Comparison of ENCODE assay signal across 1 cellular context in genomic region chr20:35284267-35284991, GRCh38.
TF ChIP-seq lines count a peak whose summit lies in the region.

Gene EIF6, minus strand, starts transcription at chr20:35284772. Its CDS starts 285 bp downstream, at chr20:35284487.

TF ChIP-seq in HepG2, 621 proteins besides CTCF, POLR2A, EP300 and RAD21 (continued from another document and continues in another):
- TF ChIP-seq PITX1 (CRISPR knock-in tag; IDR thresholded peaks at IDR 0.05) (peak; percentile 85), DZIP1 (CRISPR knock-in tag; IDR thresholded peaks at IDR 0.05) (no peak), HINFP (CRISPR knock-in tag; IDR thresholded peaks at IDR 0.05; ENCODE audit: low read depth) (peak; percentile 95), ZNF343 (CRISPR knock-in tag; IDR thresholded peaks at IDR 0.05) (no peak), CREB3 (CRISPR knock-in tag; IDR thresholded peaks at IDR 0.05) (no peak), TFAP4 (IDR thresholded peaks at IDR 0.05; ENCODE audit: borderline replicate concordance, low read depth) (peak; percentile 57), ZNF329 (CRISPR knock-in tag; IDR thresholded peaks at IDR 0.05; ENCODE audit: low read depth) (peak; percentile 59; the same call in 1 of the 2 replicates), ZNF660 (CRISPR knock-in tag; IDR thresholded peaks at IDR 0.05; ENCODE audit: borderline replicate concordance, low read depth) (no peak), FOXK2 (IDR thresholded peaks at IDR 0.05) (no peak), ZBTB25 (CRISPR knock-in tag; IDR thresholded peaks at IDR 0.05) (peak; percentile 93; the same call in 1 of the 2 replicates), ZNF180 (CRISPR knock-in tag; IDR thresholded peaks at IDR 0.05; ENCODE audit: borderline replicate concordance, low read depth) (no peak), ZFYVE20 (CRISPR knock-in tag; IDR thresholded peaks at IDR 0.05; ENCODE audit: borderline replicate concordance, low read depth) (peak; percentile 94), ZMYM3 (CRISPR knock-in tag; IDR thresholded peaks at IDR 0.05) (peak; percentile 59), ZKSCAN5 (CRISPR knock-in tag; IDR thresholded peaks at IDR 0.05) (peak; percentile 73), ZNF263 (CRISPR knock-in tag; IDR thresholded peaks at IDR 0.05) (no peak; the same call in 1 of the 2 replicates), RFX1 (IDR thresholded peaks at IDR 0.05) (no peak), ZNF253 (CRISPR knock-in tag; IDR thresholded peaks at IDR 0.05; ENCODE audit: borderline replicate concordance) (peak; percentile 85; the same call in 1 of the 2 replicates), ZNF451 (CRISPR knock-in tag; IDR thresholded peaks at IDR 0.05) (no peak), KDM3A (CRISPR knock-in tag; IDR thresholded peaks at IDR 0.05; ENCODE audit: low read depth) (peak; percentile 85; the same call in 1 of the 2 replicates), AHDC1 (CRISPR knock-in tag; IDR thresholded peaks at IDR 0.05; ENCODE audit: borderline replicate concordance) (peak; percentile 65; the same call in 1 of the 2 replicates), HMG20B (CRISPR knock-in tag; conservative IDR thresholded peaks at IDR 0.05) (peak; percentile 25; the same call in 1 of the 2 replicates), ZNF3 (CRISPR knock-in tag; IDR thresholded peaks at IDR 0.05) (no peak)
- TF ChIP-seq, protein P1, sequence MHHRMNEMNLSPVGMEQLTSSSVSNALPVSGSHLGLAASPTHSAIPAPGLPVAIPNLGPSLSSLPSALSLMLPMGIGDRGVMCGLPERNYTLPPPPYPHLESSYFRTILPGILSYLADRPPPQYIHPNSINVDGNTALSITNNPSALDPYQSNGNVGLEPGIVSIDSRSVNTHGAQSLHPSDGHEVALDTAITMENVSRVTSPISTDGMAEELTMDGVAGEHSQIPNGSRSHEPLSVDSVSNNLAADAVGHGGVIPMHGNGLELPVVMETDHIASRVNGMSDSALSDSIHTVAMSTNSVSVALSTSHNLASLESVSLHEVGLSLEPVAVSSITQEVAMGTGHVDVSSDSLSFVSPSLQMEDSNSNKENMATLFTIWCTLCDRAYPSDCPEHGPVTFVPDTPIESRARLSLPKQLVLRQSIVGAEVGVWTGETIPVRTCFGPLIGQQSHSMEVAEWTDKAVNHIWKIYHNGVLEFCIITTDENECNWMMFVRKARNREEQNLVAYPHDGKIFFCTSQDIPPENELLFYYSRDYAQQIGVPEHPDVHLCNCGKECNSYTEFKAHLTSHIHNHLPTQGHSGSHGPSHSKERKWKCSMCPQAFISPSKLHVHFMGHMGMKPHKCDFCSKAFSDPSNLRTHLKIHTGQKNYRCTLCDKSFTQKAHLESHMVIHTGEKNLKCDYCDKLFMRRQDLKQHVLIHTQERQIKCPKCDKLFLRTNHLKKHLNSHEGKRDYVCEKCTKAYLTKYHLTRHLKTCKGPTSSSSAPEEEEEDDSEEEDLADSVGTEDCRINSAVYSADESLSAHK (CRISPR knock-in tag; IDR thresholded peaks at IDR 0.05; ENCODE audit: borderline replicate concordance), result peak; percentile 63; the same call in 1 of the 2 replicates
- TF ChIP-seq, protein P2, sequence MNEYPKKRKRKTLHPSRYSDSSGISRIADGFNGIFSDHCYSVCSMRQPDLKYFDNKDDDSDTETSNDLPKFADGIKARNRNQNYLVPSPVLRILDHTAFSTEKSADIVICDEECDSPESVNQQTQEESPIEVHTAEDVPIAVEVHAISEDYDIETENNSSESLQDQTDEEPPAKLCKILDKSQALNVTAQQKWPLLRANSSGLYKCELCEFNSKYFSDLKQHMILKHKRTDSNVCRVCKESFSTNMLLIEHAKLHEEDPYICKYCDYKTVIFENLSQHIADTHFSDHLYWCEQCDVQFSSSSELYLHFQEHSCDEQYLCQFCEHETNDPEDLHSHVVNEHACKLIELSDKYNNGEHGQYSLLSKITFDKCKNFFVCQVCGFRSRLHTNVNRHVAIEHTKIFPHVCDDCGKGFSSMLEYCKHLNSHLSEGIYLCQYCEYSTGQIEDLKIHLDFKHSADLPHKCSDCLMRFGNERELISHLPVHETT (CRISPR knock-in tag; conservative IDR thresholded peaks at IDR 0.05), result peak; percentile 84
- TF ChIP-seq, protein P3, sequence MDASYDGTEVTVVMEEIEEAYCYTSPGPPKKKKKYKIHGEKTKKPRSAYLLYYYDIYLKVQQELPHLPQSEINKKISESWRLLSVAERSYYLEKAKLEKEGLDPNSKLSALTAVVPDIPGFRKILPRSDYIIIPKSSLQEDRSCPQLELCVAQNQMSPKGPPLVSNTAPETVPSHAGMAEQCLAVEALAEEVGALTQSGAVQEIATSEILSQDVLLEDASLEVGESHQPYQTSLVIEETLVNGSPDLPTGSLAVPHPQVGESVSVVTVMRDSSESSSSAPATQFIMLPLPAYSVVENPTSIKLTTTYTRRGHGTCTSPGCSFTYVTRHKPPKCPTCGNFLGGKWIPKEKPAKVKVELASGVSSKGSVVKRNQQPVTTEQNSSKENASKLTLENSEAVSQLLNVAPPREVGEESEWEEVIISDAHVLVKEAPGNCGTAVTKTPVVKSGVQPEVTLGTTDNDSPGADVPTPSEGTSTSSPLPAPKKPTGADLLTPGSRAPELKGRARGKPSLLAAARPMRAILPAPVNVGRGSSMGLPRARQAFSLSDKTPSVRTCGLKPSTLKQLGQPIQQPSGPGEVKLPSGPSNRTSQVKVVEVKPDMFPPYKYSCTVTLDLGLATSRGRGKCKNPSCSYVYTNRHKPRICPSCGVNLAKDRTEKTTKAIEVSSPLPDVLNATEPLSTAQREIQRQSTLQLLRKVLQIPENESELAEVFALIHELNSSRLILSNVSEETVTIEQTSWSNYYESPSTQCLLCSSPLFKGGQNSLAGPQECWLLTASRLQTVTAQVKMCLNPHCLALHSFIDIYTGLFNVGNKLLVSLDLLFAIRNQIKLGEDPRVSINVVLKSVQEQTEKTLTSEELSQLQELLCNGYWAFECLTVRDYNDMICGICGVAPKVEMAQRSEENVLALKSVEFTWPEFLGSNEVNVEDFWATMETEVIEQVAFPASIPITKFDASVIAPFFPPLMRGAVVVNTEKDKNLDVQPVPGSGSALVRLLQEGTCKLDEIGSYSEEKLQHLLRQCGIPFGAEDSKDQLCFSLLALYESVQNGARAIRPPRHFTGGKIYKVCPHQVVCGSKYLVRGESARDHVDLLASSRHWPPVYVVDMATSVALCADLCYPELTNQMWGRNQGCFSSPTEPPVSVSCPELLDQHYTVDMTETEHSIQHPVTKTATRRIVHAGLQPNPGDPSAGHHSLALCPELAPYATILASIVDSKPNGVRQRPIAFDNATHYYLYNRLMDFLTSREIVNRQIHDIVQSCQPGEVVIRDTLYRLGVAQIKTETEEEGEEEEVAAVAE (CRISPR knock-in tag; IDR thresholded peaks at IDR 0.05; ENCODE audit: borderline replicate concordance), result no peak; the same call in none of the 2 replicates
- TF ChIP-seq, protein P4, sequence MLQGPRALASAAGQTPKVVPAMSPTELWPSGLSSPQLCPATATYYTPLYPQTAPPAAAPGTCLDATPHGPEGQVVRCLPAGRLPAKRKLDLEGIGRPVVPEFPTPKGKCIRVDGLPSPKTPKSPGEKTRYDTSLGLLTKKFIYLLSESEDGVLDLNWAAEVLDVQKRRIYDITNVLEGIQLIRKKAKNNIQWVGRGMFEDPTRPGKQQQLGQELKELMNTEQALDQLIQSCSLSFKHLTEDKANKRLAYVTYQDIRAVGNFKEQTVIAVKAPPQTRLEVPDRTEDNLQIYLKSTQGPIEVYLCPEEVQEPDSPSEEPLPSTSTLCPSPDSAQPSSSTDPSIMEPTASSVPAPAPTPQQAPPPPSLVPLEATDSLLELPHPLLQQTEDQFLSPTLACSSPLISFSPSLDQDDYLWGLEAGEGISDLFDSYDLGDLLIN (CRISPR knock-in tag; IDR thresholded peaks at IDR 0.05; ENCODE audit: borderline replicate concordance), result 0 out of 2 replicates have a peak, but pooled peaks have one; percentile 12
- TF ChIP-seq, protein P5, sequence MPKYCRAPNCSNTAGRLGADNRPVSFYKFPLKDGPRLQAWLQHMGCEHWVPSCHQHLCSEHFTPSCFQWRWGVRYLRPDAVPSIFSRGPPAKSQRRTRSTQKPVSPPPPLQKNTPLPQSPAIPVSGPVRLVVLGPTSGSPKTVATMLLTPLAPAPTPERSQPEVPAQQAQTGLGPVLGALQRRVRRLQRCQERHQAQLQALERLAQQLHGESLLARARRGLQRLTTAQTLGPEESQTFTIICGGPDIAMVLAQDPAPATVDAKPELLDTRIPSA (CRISPR knock-in tag; IDR thresholded peaks at IDR 0.05; ENCODE audit: borderline replicate concordance), result 0 out of 2 replicates have a peak, but pooled peaks have one; percentile 89
- TF ChIP-seq, protein P6, sequence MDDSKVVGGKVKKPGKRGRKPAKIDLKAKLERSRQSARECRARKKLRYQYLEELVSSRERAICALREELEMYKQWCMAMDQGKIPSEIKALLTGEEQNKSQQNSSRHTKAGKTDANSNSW (CRISPR knock-in tag; IDR thresholded peaks at IDR 0.05; ENCODE audit: borderline replicate concordance), result peak; percentile 90; the same call in 1 of the 2 replicates
